Comparison of ENCODE assay signal across 1 cellular context in the genomic region with DNA sequence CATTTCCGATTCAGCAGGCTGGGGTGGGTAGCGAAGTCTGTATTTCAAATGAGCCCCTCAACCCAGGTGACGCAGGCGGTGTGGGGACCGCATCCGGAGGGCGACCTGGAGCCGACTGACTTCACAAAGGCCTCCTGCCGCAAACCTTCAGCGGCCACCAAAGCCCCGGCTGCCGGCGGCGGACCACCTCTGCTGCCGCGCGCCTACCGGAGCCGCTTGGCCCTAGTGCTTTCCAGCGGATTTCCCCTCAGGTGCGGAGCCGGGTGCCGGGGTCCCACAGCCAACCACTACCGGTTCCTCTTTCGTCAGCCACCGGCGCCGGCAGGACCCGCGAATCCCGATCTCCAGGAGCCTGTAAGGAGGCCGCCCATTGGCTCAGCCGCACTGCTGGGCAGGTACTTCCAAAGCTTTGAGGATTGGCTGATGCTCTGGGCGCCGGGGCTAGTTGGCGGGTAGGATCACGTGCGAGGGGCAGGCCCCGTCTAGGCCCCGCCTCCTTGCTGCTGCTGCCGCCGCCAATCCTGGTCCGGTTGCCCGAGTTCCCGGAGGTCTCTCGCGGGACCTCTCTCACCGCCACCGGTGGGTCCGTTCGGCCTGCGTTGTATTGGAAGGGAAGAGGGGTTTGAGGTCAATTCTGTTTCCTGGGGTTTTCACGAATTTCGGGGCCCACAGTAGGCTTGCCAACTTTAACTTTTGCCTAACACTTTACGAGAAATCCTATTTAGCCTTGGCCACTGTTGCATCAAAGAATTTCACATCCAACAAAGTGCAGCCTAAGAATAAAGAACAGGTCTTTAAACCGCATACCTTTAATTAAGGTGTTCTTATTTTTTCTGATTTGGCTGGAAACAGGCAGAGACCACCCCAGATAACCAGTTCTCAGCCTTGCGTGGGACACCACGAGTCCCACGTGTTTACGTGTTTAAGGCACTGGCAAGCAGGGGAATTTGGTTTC.
A peak's percentile ranks its signal among the peaks of the same experiment; 100 is the strongest.
TF ChIP-seq lines count a peak whose summit lies in the region.

Gene GSTO2, plus strand, starts transcription at position 494 of the 955 bp plus-strand sequence. CDS start 5,732 bp downstream, outside the sequence.

TF ChIP-seq in GM12878, 131 proteins besides CTCF, POLR2A, EP300 and RAD21 (continued from another document and continues in another):
- no peak for TF ChIP-seq ZBTB33 (IDR thresholded peaks at IDR 0.05)
- peak; percentile 75; the same call in 1 of the 2 replicates for TF ChIP-seq SPI1 (IDR thresholded peaks at IDR 0.05; ENCODE audit: borderline replicate concordance, insufficient read depth, low read depth, low read length)
- TF ChIP-seq YY1 (IDR thresholded peaks at IDR 0.05; ENCODE audit: low read depth, low read length) = peak; percentile 56; the same call in 1 of the 2 replicates
- no peak for TF ChIP-seq ZNF24 (IDR thresholded peaks at IDR 0.05)
- TF ChIP-seq HSF1 (IDR thresholded peaks at IDR 0.05; ENCODE audit: low read depth, low read length) = no peak
- TF ChIP-seq POLR2AphosphoS2 (IDR thresholded peaks at IDR 0.05; ENCODE audit: low read depth, low read length) = peak; percentile 82; the same call in 1 of the 2 replicates
- TF ChIP-seq BRCA1 (IDR thresholded peaks at IDR 0.05; ENCODE audit: low read depth, low read length) = peak; percentile 79
- TF ChIP-seq DPF2 (IDR thresholded peaks at IDR 0.05) = 0 out of 2 replicates have a peak, but pooled peaks have one; percentile 65
- TF ChIP-seq MXI1 (IDR thresholded peaks at IDR 0.05; ENCODE audit: low read depth, low read length) = peak; percentile 78
- TF ChIP-seq FOXK2 (IDR thresholded peaks at IDR 0.05) = no peak
- TF ChIP-seq SIN3A (IDR thresholded peaks at IDR 0.05; ENCODE audit: low read depth, low read length) = peak; percentile 81
- peak; percentile 57; the same call in 1 of the 2 replicates for TF ChIP-seq RFX5 (IDR thresholded peaks at IDR 0.05; ENCODE audit: low read depth, low read length)
- TF ChIP-seq, protein P1, sequence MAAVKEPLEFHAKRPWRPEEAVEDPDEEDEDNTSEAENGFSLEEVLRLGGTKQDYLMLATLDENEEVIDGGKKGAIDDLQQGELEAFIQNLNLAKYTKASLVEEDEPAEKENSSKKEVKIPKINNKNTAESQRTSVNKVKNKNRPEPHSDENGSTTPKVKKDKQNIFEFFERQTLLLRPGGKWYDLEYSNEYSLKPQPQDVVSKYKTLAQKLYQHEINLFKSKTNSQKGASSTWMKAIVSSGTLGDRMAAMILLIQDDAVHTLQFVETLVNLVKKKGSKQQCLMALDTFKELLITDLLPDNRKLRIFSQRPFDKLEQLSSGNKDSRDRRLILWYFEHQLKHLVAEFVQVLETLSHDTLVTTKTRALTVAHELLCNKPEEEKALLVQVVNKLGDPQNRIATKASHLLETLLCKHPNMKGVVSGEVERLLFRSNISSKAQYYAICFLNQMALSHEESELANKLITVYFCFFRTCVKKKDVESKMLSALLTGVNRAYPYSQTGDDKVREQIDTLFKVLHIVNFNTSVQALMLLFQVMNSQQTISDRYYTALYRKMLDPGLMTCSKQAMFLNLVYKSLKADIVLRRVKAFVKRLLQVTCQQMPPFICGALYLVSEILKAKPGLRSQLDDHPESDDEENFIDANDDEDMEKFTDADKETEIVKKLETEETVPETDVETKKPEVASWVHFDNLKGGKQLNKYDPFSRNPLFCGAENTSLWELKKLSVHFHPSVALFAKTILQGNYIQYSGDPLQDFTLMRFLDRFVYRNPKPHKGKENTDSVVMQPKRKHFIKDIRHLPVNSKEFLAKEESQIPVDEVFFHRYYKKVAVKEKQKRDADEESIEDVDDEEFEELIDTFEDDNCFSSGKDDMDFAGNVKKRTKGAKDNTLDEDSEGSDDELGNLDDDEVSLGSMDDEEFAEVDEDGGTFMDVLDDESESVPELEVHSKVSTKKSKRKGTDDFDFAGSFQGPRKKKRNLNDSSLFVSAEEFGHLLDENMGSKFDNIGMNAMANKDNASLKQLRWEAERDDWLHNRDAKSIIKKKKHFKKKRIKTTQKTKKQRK (IDR thresholded peaks at IDR 0.05; ENCODE audit: low read depth, low read length) = peak; percentile 63
- TF ChIP-seq E4F1 (IDR thresholded peaks at IDR 0.05; ENCODE audit: borderline replicate concordance, partially characterized antibody) = peak; percentile 52
- no peak for TF ChIP-seq HDAC2 (IDR thresholded peaks at IDR 0.05)
- TF ChIP-seq, protein P2, sequence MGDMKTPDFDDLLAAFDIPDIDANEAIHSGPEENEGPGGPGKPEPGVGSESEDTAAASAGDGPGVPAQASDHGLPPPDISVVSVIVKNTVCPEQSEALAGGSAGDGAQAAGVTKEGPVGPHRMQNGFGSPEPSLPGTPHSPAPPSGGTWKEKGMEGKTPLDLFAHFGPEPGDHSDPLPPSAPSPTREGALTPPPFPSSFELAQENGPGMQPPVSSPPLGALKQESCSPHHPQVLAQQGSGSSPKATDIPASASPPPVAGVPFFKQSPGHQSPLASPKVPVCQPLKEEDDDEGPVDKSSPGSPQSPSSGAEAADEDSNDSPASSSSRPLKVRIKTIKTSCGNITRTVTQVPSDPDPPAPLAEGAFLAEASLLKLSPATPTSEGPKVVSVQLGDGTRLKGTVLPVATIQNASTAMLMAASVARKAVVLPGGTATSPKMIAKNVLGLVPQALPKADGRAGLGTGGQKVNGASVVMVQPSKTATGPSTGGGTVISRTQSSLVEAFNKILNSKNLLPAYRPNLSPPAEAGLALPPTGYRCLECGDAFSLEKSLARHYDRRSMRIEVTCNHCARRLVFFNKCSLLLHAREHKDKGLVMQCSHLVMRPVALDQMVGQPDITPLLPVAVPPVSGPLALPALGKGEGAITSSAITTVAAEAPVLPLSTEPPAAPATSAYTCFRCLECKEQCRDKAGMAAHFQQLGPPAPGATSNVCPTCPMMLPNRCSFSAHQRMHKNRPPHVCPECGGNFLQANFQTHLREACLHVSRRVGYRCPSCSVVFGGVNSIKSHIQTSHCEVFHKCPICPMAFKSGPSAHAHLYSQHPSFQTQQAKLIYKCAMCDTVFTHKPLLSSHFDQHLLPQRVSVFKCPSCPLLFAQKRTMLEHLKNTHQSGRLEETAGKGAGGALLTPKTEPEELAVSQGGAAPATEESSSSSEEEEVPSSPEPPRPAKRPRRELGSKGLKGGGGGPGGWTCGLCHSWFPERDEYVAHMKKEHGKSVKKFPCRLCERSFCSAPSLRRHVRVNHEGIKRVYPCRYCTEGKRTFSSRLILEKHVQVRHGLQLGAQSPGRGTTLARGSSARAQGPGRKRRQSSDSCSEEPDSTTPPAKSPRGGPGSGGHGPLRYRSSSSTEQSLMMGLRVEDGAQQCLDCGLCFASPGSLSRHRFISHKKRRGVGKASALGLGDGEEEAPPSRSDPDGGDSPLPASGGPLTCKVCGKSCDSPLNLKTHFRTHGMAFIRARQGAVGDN (IDR thresholded peaks at IDR 0.05) = no peak
- TF ChIP-seq CHD4 (IDR thresholded peaks at IDR 0.05) = no peak
- TF ChIP-seq SMARCA5 (IDR thresholded peaks at IDR 0.05) = no peak; the same call in 1 of the 2 replicates
- TF ChIP-seq SP1 (IDR thresholded peaks at IDR 0.05; ENCODE audit: low read depth, low read length) = peak; percentile 95
- TF ChIP-seq ZNF274 (IDR thresholded peaks at IDR 0.05; ENCODE audit: insufficient read depth, insufficient read length) = no peak
- peak; percentile 91 for TF ChIP-seq GABPA (IDR thresholded peaks at IDR 0.05; ENCODE audit: low read depth)
- no peak for TF ChIP-seq IRF4 (IDR thresholded peaks at IDR 0.05; ENCODE audit: low read depth, low read length)
- no peak for TF ChIP-seq SMC3 (IDR thresholded peaks at IDR 0.05; ENCODE audit: borderline replicate concordance, low read length)
- peak; percentile 20; the same call in 1 of the 2 replicates for TF ChIP-seq EED (IDR thresholded peaks at IDR 0.05; ENCODE audit: low read depth)
- peak; percentile 45; the same call in 1 of the 2 replicates for TF ChIP-seq NBN (IDR thresholded peaks at IDR 0.05)
- TF ChIP-seq TBL1XR1 (IDR thresholded peaks at IDR 0.05; ENCODE audit: low read depth, low read length) = no peak
- TF ChIP-seq SREBF2 (IDR thresholded peaks at IDR 0.05; ENCODE audit: low read length) = peak; percentile 32; the same call in 1 of the 2 replicates
- no peak for TF ChIP-seq JUNB (IDR thresholded peaks at IDR 0.05)
- peak; percentile 67 for TF ChIP-seq ZBTB11 (CRISPR knock-in tag; IDR thresholded peaks at IDR 0.05)
- peak; percentile 97 for TF ChIP-seq CREB1 (IDR thresholded peaks at IDR 0.05; ENCODE audit: low read depth)
- no peak for TF ChIP-seq EGR1 (IDR thresholded peaks at IDR 0.05; ENCODE audit: borderline replicate concordance in 1 of 2, low read depth in 2 of 2, low read length in 2 of 2)
- no peak for TF ChIP-seq BCL11A (IDR thresholded peaks at IDR 0.05; ENCODE audit: low read depth, low read length)
- TF ChIP-seq ZBED1 (IDR thresholded peaks at IDR 0.05; ENCODE audit: borderline replicate concordance) = 0 out of 2 replicates have a peak, but pooled peaks have one; percentile 18
- TF ChIP-seq, protein P3, sequence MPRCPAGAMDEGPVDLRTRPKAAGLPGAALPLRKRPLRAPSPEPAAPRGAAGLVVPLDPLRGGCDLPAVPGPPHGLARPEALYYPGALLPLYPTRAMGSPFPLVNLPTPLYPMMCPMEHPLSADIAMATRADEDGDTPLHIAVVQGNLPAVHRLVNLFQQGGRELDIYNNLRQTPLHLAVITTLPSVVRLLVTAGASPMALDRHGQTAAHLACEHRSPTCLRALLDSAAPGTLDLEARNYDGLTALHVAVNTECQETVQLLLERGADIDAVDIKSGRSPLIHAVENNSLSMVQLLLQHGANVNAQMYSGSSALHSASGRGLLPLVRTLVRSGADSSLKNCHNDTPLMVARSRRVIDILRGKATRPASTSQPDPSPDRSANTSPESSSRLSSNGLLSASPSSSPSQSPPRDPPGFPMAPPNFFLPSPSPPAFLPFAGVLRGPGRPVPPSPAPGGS (IDR thresholded peaks at IDR 0.05; ENCODE audit: borderline replicate concordance, insufficient read depth, low read depth, low read length, poor library complexity, severe bottlenecking) = peak; percentile 66
- TF ChIP-seq IRF3 (IDR thresholded peaks at IDR 0.05) = peak; percentile 79
